8 cellular contexts compared by ENCODE assay signal in the genomic region with DNA sequence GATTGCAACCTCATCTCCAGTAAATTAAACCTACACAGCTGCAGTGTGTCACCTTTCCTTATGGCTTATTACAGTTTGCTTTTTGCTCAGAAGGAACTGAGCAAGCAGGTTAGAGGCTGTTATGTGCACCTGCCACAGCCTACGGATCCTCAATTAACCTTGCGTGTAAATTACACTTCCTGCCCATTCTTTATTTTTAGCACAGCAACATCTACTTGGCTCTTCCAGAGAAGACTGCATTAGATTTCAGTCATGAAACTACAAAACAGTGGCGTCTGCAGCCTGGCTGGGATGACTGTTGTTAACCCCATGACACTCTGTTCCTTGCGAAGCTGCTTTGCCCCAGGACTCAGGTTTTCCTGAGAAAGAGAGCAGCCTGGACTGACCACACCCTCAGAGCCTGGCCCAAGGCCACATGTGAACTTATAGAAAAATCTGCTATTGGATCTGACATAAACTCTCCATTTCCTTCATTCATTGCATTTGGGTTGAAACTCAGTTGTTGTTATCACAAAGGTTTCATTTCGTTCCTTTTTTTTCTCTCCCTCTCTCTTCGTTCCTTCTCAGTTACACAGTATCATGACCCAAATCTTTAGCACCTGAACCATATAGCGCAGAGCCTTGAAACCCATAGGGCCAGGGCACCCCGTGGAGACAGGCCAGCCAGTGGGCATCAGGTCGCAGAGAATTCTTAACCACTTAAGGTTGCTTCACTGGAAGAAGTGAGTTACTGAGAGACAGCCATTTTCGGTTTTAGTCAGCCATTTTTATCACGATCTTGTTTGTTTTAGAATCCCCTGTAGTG.
DNase-seq lines count a peak whose midpoint lies in the region; ATAC-seq and TF ChIP-seq lines count a peak whose summit lies in the region.
"Had no signal": no experiment of that assay in that cellular context is flagged by ENCODE, and none has a peak within 500 bp of the region (broad histone marks: within the 10 kb centered on the region; RNA-seq: fewer than 3 reads in every experiment).

No MANE protein-coding gene starts in this region.

- TF ChIP-seq CTCF in ovary (IDR thresholded peaks at IDR 0.05) = no peak

- H3K9me3 ChIP-seq in ovary = no peaks in the 10 kb centered on the region
- H3K9me3 ChIP-seq: vagina had no signal

- H3K27ac Mint-ChIP-seq in stimulated activated naive CD8-positive, alpha-beta T cell treated with anti-CD3 and anti-CD28 coated beads, Interleukin-15, amount 100 ng/mL, for 72 hours = no peak overlapping the region

- peaks cover 12% of the 10 kb centered on the region for H3K4me1 Mint-ChIP-seq in stimulated activated naive CD8-positive, alpha-beta T cell treated with anti-CD3 and anti-CD28 coated beads, Interleukin-15, amount 100 ng/mL, for 72 hours

- intact Hi-C loops in posterior vena cava (cut with DNase I) (no loop called here), ovary (cut with DNase I) (no loop called here)

- H3K4me3 Mint-ChIP-seq in stimulated activated naive CD8-positive, alpha-beta T cell treated with anti-CD3 and anti-CD28 coated beads, Interleukin-15, amount 100 ng/mL, for 72 hours = peak overlapping the region; percentile 11 to 28

- H3K36me3 ChIP-seq in ovary = no peaks in the 10 kb centered on the region
- H3K36me3 ChIP-seq: vagina had no signal

- TF ChIP-seq EP300 in ovary (IDR thresholded peaks at IDR 0.05) = no peak

- DNase-seq in NCI-H2196 (lab: John Stamatoyannopoulos, UW; ENCODE audit: unreplicated experiment) (peak; percentile 62), dermis blood vessel endothelial cell (peak; percentile 72), posterior vena cava (ENCODE audit: low spot score) (no peak), ovary (no peak)
- no peak for DNase-seq in stimulated activated naive CD8-positive, alpha-beta T cell treated with anti-CD3 and anti-CD28 coated beads, Interleukin-15, amount 100 ng/mL, for 72 hours

- 64 to 77% (median 72%) methylated on average over 11 of the region's 11 CpGs for WGBS in ovary, 3 donors

- ATAC-seq in GM19035 (IDR thresholded peaks at IDR 0.05; ENCODE audit: unreplicated experiment) (peak; percentile 66), HG02973 (IDR thresholded peaks at IDR 0.05; ENCODE audit: unreplicated experiment) (peak; percentile 67)
- ATAC-seq in stimulated activated naive CD8-positive, alpha-beta T cell treated with anti-CD3 and anti-CD28 coated beads, Interleukin-15, amount 100 ng/mL, for 72 hours = peak; percentile 49

- H3K27ac ChIP-seq in ovary = no peak overlapping the region
- H3K27ac ChIP-seq: vagina had no signal

- H3K4me3 ChIP-seq in ovary = no peak overlapping the region
- H3K4me3 ChIP-seq: vagina had no signal

- TF ChIP-seq POLR2A in ovary (IDR thresholded peaks at IDR 0.05) = no peak

- no peaks in the 10 kb centered on the region for H3K4me1 ChIP-seq in ovary (ENCODE audit: insufficient read depth)
- H3K4me1 ChIP-seq: vagina had no signal

- H3K9me3 Mint-ChIP-seq in stimulated activated naive CD8-positive, alpha-beta T cell treated with anti-CD3 and anti-CD28 coated beads, Interleukin-15, amount 100 ng/mL, for 72 hours = peaks cover 0 to 3% of the 10 kb centered on the region in 2 donors

- no peaks in the 10 kb centered on the region for H3K27me3 ChIP-seq in ovary
- H3K27me3 ChIP-seq: vagina had no signal

- H3K27me3 Mint-ChIP-seq in stimulated activated naive CD8-positive, alpha-beta T cell treated with anti-CD3 and anti-CD28 coated beads, Interleukin-15, amount 100 ng/mL, for 72 hours = peaks cover 8% of the 10 kb centered on the region

Comparison
In these comparisons a context has a peak if more than half of its experiments do, and no peak if none do; other contexts are left out.
1. DNase-seq: peak in NCI-H2196 (single experiment) and dermis blood vessel endothelial cell (single experiment); none in stimulated activated naive CD8-positive, alpha-beta T cell treated with anti-CD3 and anti-CD28 coated beads, Interleukin-15, amount 100 ng/mL, for 72 hours (0 of 2), posterior vena cava (single experiment) and ovary (0 of 5).
2. Peak in every context shown above with its lines, with median percentiles within 50 percentile points of each other: ATAC-seq.